ENCODE assay signal across 14 cellular contexts in the genomic region with DNA sequence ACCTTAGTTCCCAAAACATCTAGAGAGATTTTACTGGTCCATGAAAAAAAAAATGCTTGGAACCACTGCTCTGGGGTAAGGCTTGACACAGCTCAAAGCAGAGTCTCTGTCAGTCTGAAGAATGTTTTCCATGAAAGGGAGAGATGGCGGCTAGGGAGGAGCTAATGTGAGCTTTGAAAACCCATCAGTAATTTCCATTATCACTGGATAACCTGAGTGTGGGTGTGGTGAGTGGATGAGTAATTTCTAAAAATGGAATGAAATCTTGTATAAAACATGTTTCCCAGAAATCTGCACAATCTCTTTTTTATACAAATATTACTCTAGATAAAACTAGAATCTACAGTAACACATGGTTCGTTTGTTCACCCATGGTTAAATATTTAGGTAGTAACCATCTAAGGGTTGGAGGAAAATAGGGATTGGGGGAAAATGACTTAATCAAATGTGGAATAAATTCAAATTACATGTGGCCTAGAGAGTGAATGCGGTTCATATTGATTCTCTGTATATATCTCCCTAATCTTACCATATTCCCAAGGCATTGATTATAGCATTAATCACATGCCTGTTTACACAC.
A peak's percentile ranks its signal among the peaks of the same experiment; 100 is the strongest.
DNase-seq lines count a peak whose midpoint lies in the region; ATAC-seq and TF ChIP-seq lines count a peak whose summit lies in the region.
"Had no signal": no experiment of that assay in that cellular context is flagged by ENCODE, and none has a peak within 500 bp of the region (broad histone marks: within the 10 kb centered on the region; RNA-seq: fewer than 3 reads in every experiment).

No MANE protein-coding gene starts in this region.

- H3K4me1 Mint-ChIP-seq in activated naive CD8-positive, alpha-beta T cell treated with anti-CD3 and anti-CD28 coated beads, Interleukin-2, amount 50 U/mL, for 24 hours: peaks cover 27% of the 10 kb centered on the region
- H3K4me1 Mint-ChIP-seq in activated naive CD8-positive, alpha-beta T cell treated with anti-CD3 and anti-CD28 coated beads for 36 hours: peaks cover 24% of the 10 kb centered on the region
- peaks cover 41% of the 10 kb centered on the region for H3K4me1 Mint-ChIP-seq in activated T-helper 1 cell treated with anti-CD3 and anti-CD28 coated beads, Interleukin-12 subunit alpha, Interleukin-12 subunit beta, Interleukin-2, Interleukin-4 antibody, amounts not matched to agents 30 ng/mL and 10 ng/mL and 1 ng/mL, durations not matched to agents 14 hours and 24 hours and 36 hours (ENCODE audit: low read depth)
- H3K4me1 Mint-ChIP-seq: GM23338 had no signal

- TF ChIP-seq CTCF in omental fat pad (IDR thresholded peaks at IDR 0.05): no peak

- no peak for DNase-seq in activated naive CD8-positive, alpha-beta T cell treated with anti-CD3 and anti-CD28 coated beads, Interleukin-2, amount 50 U/mL, for 24 hours
- DNase-seq in activated naive CD8-positive, alpha-beta T cell treated with anti-CD3 and anti-CD28 coated beads for 36 hours: no peak
- no peak for DNase-seq in activated T-helper 1 cell treated with anti-CD3 and anti-CD28 coated beads, Interleukin-12 subunit alpha, Interleukin-12 subunit beta, Interleukin-2, Interleukin-4 antibody, amounts not matched to agents 30 ng/mL and 10 ng/mL and 1 ng/mL, durations not matched to agents 14 hours and 24 hours and 36 hours (ENCODE audit: low spot score)
- DNase-seq in omental fat pad (ENCODE audit: low spot score) (no peak), hypothalamus (lab: John Stamatoyannopoulos, UW) (no peak), DMS79 (lab: John Stamatoyannopoulos, UW) (no peak)
- DNase-seq: Calu3; CD8-positive, alpha-beta T cell; DND-41; HCEC 1CT had no signal

- no peaks in the 10 kb centered on the region for H3K27me3 Mint-ChIP-seq in activated naive CD8-positive, alpha-beta T cell treated with anti-CD3 and anti-CD28 coated beads, Interleukin-2, amount 50 U/mL, for 24 hours
- H3K27me3 Mint-ChIP-seq in activated naive CD8-positive, alpha-beta T cell treated with anti-CD3 and anti-CD28 coated beads for 36 hours: peaks cover 3% of the 10 kb centered on the region
- H3K27me3 Mint-ChIP-seq in activated T-helper 1 cell treated with anti-CD3 and anti-CD28 coated beads, Interleukin-12 subunit alpha, Interleukin-12 subunit beta, Interleukin-2, Interleukin-4 antibody, amounts not matched to agents 30 ng/mL and 10 ng/mL and 1 ng/mL, durations not matched to agents 14 hours and 24 hours and 36 hours (ENCODE audit: insufficient read depth): no peaks in the 10 kb centered on the region
- H3K27me3 Mint-ChIP-seq: B cell had no signal

- no peaks in the 10 kb centered on the region for H3K9me3 Mint-ChIP-seq in activated naive CD8-positive, alpha-beta T cell treated with anti-CD3 and anti-CD28 coated beads, Interleukin-2, amount 50 U/mL, for 24 hours
- H3K9me3 Mint-ChIP-seq in activated naive CD8-positive, alpha-beta T cell treated with anti-CD3 and anti-CD28 coated beads for 36 hours: no peaks in the 10 kb centered on the region
- peaks cover 4% of the 10 kb centered on the region for H3K9me3 Mint-ChIP-seq in activated T-helper 1 cell treated with anti-CD3 and anti-CD28 coated beads, Interleukin-12 subunit alpha, Interleukin-12 subunit beta, Interleukin-2, Interleukin-4 antibody, amounts not matched to agents 30 ng/mL and 10 ng/mL and 1 ng/mL, durations not matched to agents 14 hours and 24 hours and 36 hours
- H3K9me3 Mint-ChIP-seq: CD8-positive, alpha-beta T cell; GM23338 had no signal

- H3K4me3 Mint-ChIP-seq in activated naive CD8-positive, alpha-beta T cell treated with anti-CD3 and anti-CD28 coated beads, Interleukin-2, amount 50 U/mL, for 24 hours: no peak overlapping the region
- no peak overlapping the region for H3K4me3 Mint-ChIP-seq in activated naive CD8-positive, alpha-beta T cell treated with anti-CD3 and anti-CD28 coated beads for 36 hours
- no peak overlapping the region for H3K4me3 Mint-ChIP-seq in activated T-helper 1 cell treated with anti-CD3 and anti-CD28 coated beads, Interleukin-12 subunit alpha, Interleukin-12 subunit beta, Interleukin-2, Interleukin-4 antibody, amounts not matched to agents 30 ng/mL and 10 ng/mL and 1 ng/mL, durations not matched to agents 14 hours and 24 hours and 36 hours
- H3K4me3 Mint-ChIP-seq: B cell; CD8-positive, alpha-beta T cell; GM23338 had no signal

- intact Hi-C loops in activated T-helper 1 cell treated with anti-CD3 and anti-CD28 coated beads, Interleukin-12 subunit alpha, Interleukin-12 subunit beta, Interleukin-2, Interleukin-4 antibody, amounts not matched to agents 30 ng/mL and 10 ng/mL and 1 ng/mL, durations not matched to agents 14 hours and 24 hours and 36 hours (cut with micrococcal nuclease): no loop called here

- no peaks in the 10 kb centered on the region for H3K36me3 Mint-ChIP-seq in activated naive CD8-positive, alpha-beta T cell treated with anti-CD3 and anti-CD28 coated beads, Interleukin-2, amount 50 U/mL, for 24 hours (ENCODE audit: low read depth)
- H3K36me3 Mint-ChIP-seq in activated naive CD8-positive, alpha-beta T cell treated with anti-CD3 and anti-CD28 coated beads for 36 hours: no peaks in the 10 kb centered on the region
- no peaks in the 10 kb centered on the region for H3K36me3 Mint-ChIP-seq in activated T-helper 1 cell treated with anti-CD3 and anti-CD28 coated beads, Interleukin-12 subunit alpha, Interleukin-12 subunit beta, Interleukin-2, Interleukin-4 antibody, amounts not matched to agents 30 ng/mL and 10 ng/mL and 1 ng/mL, durations not matched to agents 14 hours and 24 hours and 36 hours (ENCODE audit: low read depth)
- H3K36me3 Mint-ChIP-seq: CD8-positive, alpha-beta T cell had no signal

- ATAC-seq in activated naive CD8-positive, alpha-beta T cell treated with anti-CD3 and anti-CD28 coated beads, Interleukin-2, amount 50 U/mL, for 24 hours: peak; percentile 77
- ATAC-seq in omental fat pad (ENCODE audit: low FRiP score): peak; percentile 32
- ATAC-seq in GM18907 (IDR thresholded peaks at IDR 0.05; ENCODE audit: unreplicated experiment): no peak
- ATAC-seq: CD8-positive, alpha-beta T cell; GM23338; HepG2 had no signal

- peak overlapping the region; percentile 5 for H3K27ac Mint-ChIP-seq in activated naive CD8-positive, alpha-beta T cell treated with anti-CD3 and anti-CD28 coated beads, Interleukin-2, amount 50 U/mL, for 24 hours
- H3K27ac Mint-ChIP-seq in activated naive CD8-positive, alpha-beta T cell treated with anti-CD3 and anti-CD28 coated beads for 36 hours: no peak overlapping the region
- peak overlapping the region; percentile 50 for H3K27ac Mint-ChIP-seq in activated T-helper 1 cell treated with anti-CD3 and anti-CD28 coated beads, Interleukin-12 subunit alpha, Interleukin-12 subunit beta, Interleukin-2, Interleukin-4 antibody, amounts not matched to agents 30 ng/mL and 10 ng/mL and 1 ng/mL, durations not matched to agents 14 hours and 24 hours and 36 hours
- H3K27ac Mint-ChIP-seq: B cell; CD8-positive, alpha-beta T cell; GM23338 had no signal
